12 cellular contexts compared by ENCODE assay signal in the genomic region with DNA sequence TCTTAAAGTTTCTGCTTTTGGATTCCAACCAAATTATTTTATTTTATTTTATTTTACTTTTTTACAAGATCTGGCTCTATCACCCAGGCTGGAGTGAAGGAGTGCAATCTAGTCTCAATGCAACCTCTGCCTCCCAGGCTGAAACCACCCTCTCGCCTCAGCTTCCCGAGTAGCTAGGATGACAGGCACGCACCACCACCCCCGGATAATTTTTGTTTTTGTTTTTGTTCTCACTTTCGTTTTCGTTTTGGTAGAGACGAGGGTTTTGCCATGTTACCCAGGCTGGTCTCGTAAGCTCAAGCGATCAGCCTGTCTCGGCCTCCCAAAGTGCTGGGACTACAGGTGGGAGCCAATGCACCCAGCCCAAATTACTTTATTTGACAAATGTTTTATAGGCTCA.
DNase-seq lines count a peak whose midpoint lies in the region; ATAC-seq and TF ChIP-seq lines count a peak whose summit lies in the region.
"Had no signal": no experiment of that assay in that cellular context is flagged by ENCODE, and none has a peak within 500 bp of the region (broad histone marks: within the 10 kb centered on the region; RNA-seq: fewer than 3 reads in every experiment).

No MANE protein-coding gene starts in this region.

- no TSS peak for BruUV-seq in Panc1 (replicated peaks; lab: Mats Ljungman, UMichigan)

- no peaks in the 10 kb centered on the region for H3K36me3 ChIP-seq in Panc1 (ENCODE audit: control insufficient read depth, insufficient read depth, low read length)
- H3K36me3 ChIP-seq: spleen, stomach had no signal

- no peaks in the 10 kb centered on the region for H3K27me3 ChIP-seq in Panc1 (ENCODE audit: control insufficient read depth, insufficient read depth, low read length)
- H3K27me3 ChIP-seq: spleen, stomach had no signal

- CTCF ChIA-PET in Panc1 (lab: Charles Lee) = no interaction called here

- DNase-seq in activated effector memory CD4-positive, alpha-beta T cell treated with anti-CD3 and anti-CD28 coated beads, Interleukin-2, amount 50 U/mL, for 16 hours = peak; percentile 73
- no peak for DNase-seq in activated effector memory CD4-positive, alpha-beta T cell treated with Interleukin-2 at 50 U/mL for 16 hours
- DNase-seq in Panc1 (ENCODE audit: low read depth, low spot score) = no peak
- peak; percentile 23 for DNase-seq in stimulated activated CD4-positive, alpha-beta T cell treated with anti-CD3 and anti-CD28 coated beads, Interleukin-4, amount 100 ng/mL, for 1 hour
- DNase-seq in DMS53 treated with DMSO at 0.1 percent for 48 hours (lab: John Stamatoyannopoulos, UW; ENCODE audit: unreplicated experiment) = no peak
- DNase-seq in posterior cingulate gyrus = no peak
- DNase-seq in GM10266 (ENCODE audit: extremely low spot score) = no peak
- DNase-seq: H7, NCI-H446, spleen, stomach had no signal

- POLR2A ChIA-PET in Panc1 (lab: Charles Lee) = no interaction called here

- no peaks in the 10 kb centered on the region for H3K9me3 ChIP-seq in Panc1 (ENCODE audit: control insufficient read depth, insufficient read depth, low read depth, low read length)
- H3K9me3 ChIP-seq: spleen, stomach had no signal

- intact Hi-C loops in Panc1 (cut with micrococcal nuclease; ENCODE audit: unreplicated experiment) (no loop called here), posterior cingulate gyrus (cut with DNase I) (no loop called here)

- in situ Hi-C loops in Panc1 (cut with HindIII; ENCODE audit: low pct_unique_long_range_greater_than_20kb, low sequenced_read_pairs) = no loop called here

- TF ChIP-seq CTCF in Panc1 (IDR thresholded peaks at IDR 0.05) (no peak), GM10266 (IDR thresholded peaks at IDR 0.05; ENCODE audit: control insufficient read depth, insufficient read depth, low read depth, missing control alignments) (no peak)

- H3K4me1 ChIP-seq in Panc1 (ENCODE audit: control insufficient read depth, insufficient read depth, low read length) = no peaks in the 10 kb centered on the region
- H3K4me1 ChIP-seq: stomach had no signal

- no peak overlapping the region for H3K27ac ChIP-seq in Panc1 (ENCODE audit: low read length)
- H3K27ac ChIP-seq: stomach had no signal

- ATAC-seq in HG02852 (IDR thresholded peaks at IDR 0.05; ENCODE audit: unreplicated experiment) (peak; percentile 75), Panc1 (peak; percentile 72)

- peak overlapping the region; percentile 16 to 49 for H3K4me3 ChIP-seq in Panc1 (ENCODE audit: low read depth in 2 of 2, low read length in 2 of 2)
- H3K4me3 ChIP-seq: stomach had no signal

Comparison
In these comparisons a context has a peak if more than half of its experiments do, and no peak if none do; other contexts are left out.
1. DNase-seq: peak in activated effector memory CD4-positive, alpha-beta T cell treated with anti-CD3 and anti-CD28 coated beads, Interleukin-2, amount 50 U/mL, for 16 hours (single experiment) and stimulated activated CD4-positive, alpha-beta T cell treated with anti-CD3 and anti-CD28 coated beads, Interleukin-4, amount 100 ng/mL, for 1 hour (single experiment); none in activated effector memory CD4-positive, alpha-beta T cell treated with Interleukin-2 at 50 U/mL for 16 hours (single experiment), Panc1 (single experiment), DMS53 treated with DMSO at 0.1 percent for 48 hours (single experiment), posterior cingulate gyrus (0 of 10) and GM10266 (single experiment).